In the genomic region with DNA sequence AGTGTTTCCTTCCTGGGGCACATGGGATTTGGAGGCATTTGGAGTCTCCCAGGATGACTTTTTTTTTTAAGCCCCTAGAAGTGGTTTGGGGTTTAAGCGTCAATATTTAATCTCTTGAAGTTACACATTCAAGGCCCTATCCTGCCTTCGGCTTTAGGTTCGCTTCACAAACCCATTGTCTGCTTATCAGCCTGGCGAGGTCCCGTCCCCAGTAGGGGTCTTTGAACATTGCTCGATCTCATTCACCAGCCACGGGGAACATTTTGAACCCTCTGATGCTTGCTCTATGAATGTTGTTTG, we compare ENCODE assay signal across 23 cellular contexts.
DNase-seq lines count a peak whose midpoint lies in the region; ATAC-seq and TF ChIP-seq lines count a peak whose summit lies in the region.
"Had no signal": no experiment of that assay in that cellular context is flagged by ENCODE, and none has a peak within 500 bp of the region (broad histone marks: within the 10 kb centered on the region; RNA-seq: fewer than 3 reads in every experiment).

No MANE protein-coding gene starts in this region.

- 93% methylated on average over 7 of the region's 7 CpGs for whole genome bisulfite sequencing in sigmoid colon, 2 donors
- WGBS in upper lobe of left lung, 2 donors, result 84 to 92% methylated on average over 7 of the region's 7 CpGs

- H3K36me3 ChIP-seq in sigmoid colon (no peaks in the 10 kb centered on the region), upper lobe of left lung (no peaks in the 10 kb centered on the region)
- H3K36me3 ChIP-seq: BLaER1 treated with 17β-estradiol and CSF1 and Interleukin-3, amounts not matched to agents 10 nM and 100 nM had no signal

- intact Hi-C loops in natural killer cell (cut with micrococcal nuclease) (no loop called here), sigmoid colon (cut with DNase I) (no loop called here)

- no peaks in the 10 kb centered on the region for H3K9me3 Mint-ChIP-seq in natural killer cell treated with Interleukin-12 subunit alpha and Interleukin-12 subunit beta and Interleukin-15 and Interleukin-18, amount 100 ng/mL, for 72 hours
- H3K9me3 Mint-ChIP-seq in natural killer cell, result no peaks in the 10 kb centered on the region
- H3K9me3 Mint-ChIP-seq in endothelial cell (ENCODE audit: unreplicated experiment), result no peaks in the 10 kb centered on the region
- H3K9me3 Mint-ChIP-seq: CD4-positive, alpha-beta T cell; IgD-negative memory B cell had no signal

- H3K27ac ChIP-seq in sigmoid colon (no peak overlapping the region), upper lobe of left lung (no peak overlapping the region)
- H3K27ac ChIP-seq: A549; BLaER1 treated with 17β-estradiol and CSF1 and Interleukin-3, amounts not matched to agents 10 nM and 100 nM; HL-60; KMS-11 had no signal

- H3K27ac Mint-ChIP-seq in natural killer cell treated with Interleukin-12 subunit alpha and Interleukin-12 subunit beta and Interleukin-15 and Interleukin-18, amount 100 ng/mL, for 72 hours, result no peak overlapping the region
- H3K27ac Mint-ChIP-seq in natural killer cell, result no peak overlapping the region
- no peak overlapping the region for H3K27ac Mint-ChIP-seq in endothelial cell (ENCODE audit: unreplicated experiment)
- H3K27ac Mint-ChIP-seq: CD4-positive, alpha-beta T cell had no signal

- peaks cover 6 to 7% of the 10 kb centered on the region in 2 donors for H3K27me3 Mint-ChIP-seq in natural killer cell treated with Interleukin-12 subunit alpha and Interleukin-12 subunit beta and Interleukin-15 and Interleukin-18, amount 100 ng/mL, for 72 hours
- H3K27me3 Mint-ChIP-seq in natural killer cell (ENCODE audit: low read depth in 2 of 2) (peaks cover 7 to 8% of the 10 kb centered on the region in 2 donors), endothelial cell (ENCODE audit: unreplicated experiment) (peaks cover 10% of the 10 kb centered on the region)
- H3K27me3 Mint-ChIP-seq: CD4-positive, alpha-beta T cell; IgD-negative memory B cell had no signal

- DNase-seq in natural killer cell treated with Interleukin-12 subunit alpha and Interleukin-12 subunit beta and Interleukin-15 and Interleukin-18, amount 100 ng/mL, for 72 hours (ENCODE audit: low spot score), result peak; percentile 12
- DNase-seq in natural killer cell (no peak), endothelial cell (ENCODE audit: low spot score) (peak; percentile 1), sigmoid colon (peak; percentile 27), midbrain (lab: John Stamatoyannopoulos, UW) (no peak), NCI-H146 (lab: John Stamatoyannopoulos, UW) (no peak), upper lobe of left lung (no peak)
- DNase-seq: AML-193; MM.1S; NCI-H1417; NCI-H1694 treated with DMSO at 0.1 percent for 48 hours; NCI-H2081; NCI-H345; NCI-H510A treated with DMSO at 0.1 percent for 48 hours; NCI-H82; NK-92 treated with Interleukin-12 subunit alpha and Interleukin-12 subunit beta, amount 100 ng/mL, for 24 hours; PC-3 had no signal

- no peaks in the 10 kb centered on the region for H3K4me1 Mint-ChIP-seq in natural killer cell treated with Interleukin-12 subunit alpha and Interleukin-12 subunit beta and Interleukin-15 and Interleukin-18, amount 100 ng/mL, for 72 hours (ENCODE audit: low read depth in 2 of 2)
- H3K4me1 Mint-ChIP-seq in natural killer cell (no peaks in the 10 kb centered on the region), endothelial cell (ENCODE audit: unreplicated experiment) (no peaks in the 10 kb centered on the region)

- TF ChIP-seq CTCF in natural killer cell (IDR thresholded peaks at IDR 0.05) (no peak), endothelial cell (IDR thresholded peaks at IDR 0.05; ENCODE audit: unreplicated experiment) (no peak), sigmoid colon (IDR thresholded peaks at IDR 0.05) (no peak), upper lobe of left lung (IDR thresholded peaks at IDR 0.05) (no peak)

- H3K9me3 ChIP-seq in sigmoid colon (no peaks in the 10 kb centered on the region), upper lobe of left lung (no peaks in the 10 kb centered on the region)
- H3K9me3 ChIP-seq: A549; BLaER1 treated with 17β-estradiol and CSF1 and Interleukin-3, amounts not matched to agents 10 nM and 100 nM had no signal

- H3K27me3 ChIP-seq in sigmoid colon (no peaks in the 10 kb centered on the region), upper lobe of left lung (no peaks in the 10 kb centered on the region)
- H3K27me3 ChIP-seq: BLaER1 treated with 17β-estradiol and CSF1 and Interleukin-3, amounts not matched to agents 10 nM and 100 nM had no signal

- TF ChIP-seq POLR2A in sigmoid colon (IDR thresholded peaks at IDR 0.05) (no peak), upper lobe of left lung (IDR thresholded peaks at IDR 0.05) (no peak)

- no peak for TF ChIP-seq EP300 in sigmoid colon (IDR thresholded peaks at IDR 0.05)
- no peak for TF ChIP-seq EP300 in upper lobe of left lung (IDR thresholded peaks at IDR 0.05)

- H3K4me1 ChIP-seq in sigmoid colon (no peaks in the 10 kb centered on the region), upper lobe of left lung (no peaks in the 10 kb centered on the region)
- H3K4me1 ChIP-seq: A549 had no signal

- H3K4me3 Mint-ChIP-seq in natural killer cell treated with Interleukin-12 subunit alpha and Interleukin-12 subunit beta and Interleukin-15 and Interleukin-18, amount 100 ng/mL, for 72 hours, result no peak overlapping the region
- no peak overlapping the region for H3K4me3 Mint-ChIP-seq in natural killer cell
- no peak overlapping the region for H3K4me3 Mint-ChIP-seq in endothelial cell (ENCODE audit: unreplicated experiment)
- H3K4me3 Mint-ChIP-seq: CD4-positive, alpha-beta T cell; IgD-negative memory B cell had no signal

- H3K4me3 ChIP-seq in sigmoid colon (no peak overlapping the region), upper lobe of left lung (no peak overlapping the region)
- H3K4me3 ChIP-seq: A549; BLaER1 treated with 17β-estradiol and CSF1 and Interleukin-3, amounts not matched to agents 10 nM and 100 nM had no signal

- no peaks in the 10 kb centered on the region for H3K36me3 Mint-ChIP-seq in natural killer cell treated with Interleukin-12 subunit alpha and Interleukin-12 subunit beta and Interleukin-15 and Interleukin-18, amount 100 ng/mL, for 72 hours
- H3K36me3 Mint-ChIP-seq in natural killer cell (no peaks in the 10 kb centered on the region), endothelial cell (ENCODE audit: low read depth, unreplicated experiment) (no peaks in the 10 kb centered on the region)

- ATAC-seq in natural killer cell treated with Interleukin-12 subunit alpha and Interleukin-12 subunit beta and Interleukin-15 and Interleukin-18, amount 100 ng/mL, for 72 hours, result no peak
- ATAC-seq in natural killer cell, result no peak
- ATAC-seq in upper lobe of left lung (ENCODE audit: low FRiP score in 2 of 2), result no peak
- ATAC-seq: A549, PC-3 had no signal

Comparison
In these comparisons a context has a peak if more than half of its experiments do, and no peak if none do; other contexts are left out.
1. DNase-seq: peak in natural killer cell treated with Interleukin-12 subunit alpha and Interleukin-12 subunit beta and Interleukin-15 and Interleukin-18, amount 100 ng/mL, for 72 hours (single experiment), endothelial cell (single experiment) and sigmoid colon (single experiment); none in natural killer cell (single experiment), midbrain (single experiment), NCI-H146 (single experiment) and upper lobe of left lung (0 of 2).